Comparison of ENCODE assay signal across 8 cellular contexts in genomic region chr9:128218518-128219389, GRCh38. TPM values are rescaled to one million over a fixed set of nuclear protein-coding genes. Genes with fewer than 3 reads are reported as not detected.
DNase-seq lines count a peak whose midpoint lies in the region; ATAC-seq and TF ChIP-seq lines count a peak whose summit lies in the region.

No MANE protein-coding gene starts in this region.

- peak; percentile 76 for ATAC-seq in GM18520 (IDR thresholded peaks at IDR 0.05; ENCODE audit: unreplicated experiment)
- peak; percentile 88 for ATAC-seq in HG03064 (IDR thresholded peaks at IDR 0.05; ENCODE audit: low read depth, unreplicated experiment)
- ATAC-seq in activated T-cell treated with anti-CD3 and anti-CD28 coated beads, Interleukin-2, amount 50 U/mL, for 4 hours: peak; percentile 97 to 98
- no peak for ATAC-seq in GM18858 (IDR thresholded peaks at IDR 0.05; ENCODE audit: unreplicated experiment)

- H3K9ac ChIP-seq in muscle layer of colon (ENCODE audit: low read length): no peak overlapping the region

- TF ChIP-seq EP300 in esophagus muscularis mucosa (IDR thresholded peaks at IDR 0.05): no peak

- TF ChIP-seq CTCF in esophagus muscularis mucosa (IDR thresholded peaks at IDR 0.05): no peak

- DNase-seq in NOMO-1 treated with dmso at 0.1 percent for 144 hours (lab: John Stamatoyannopoulos, UW; ENCODE audit: unreplicated experiment) (peak; percentile 98), esophagus muscularis mucosa (ENCODE audit: extremely low spot score) (peak; percentile 99)
- DNase-seq in activated T-cell treated with anti-CD3 and anti-CD28 coated beads, Interleukin-2, amount 50 U/mL, for 4 hours: peak; percentile 84
- DNase-seq in stimulated activated CD8-positive, alpha-beta memory T cell treated with anti-CD3 and anti-CD28 coated beads, Interleukin-7, amount 100 ng/mL, for 1 hour (ENCODE audit: low read depth in 2 of 2): peak; percentile 66 to 83

- H3K27me3 Mint-ChIP-seq in activated T-cell treated with anti-CD3 and anti-CD28 coated beads, Interleukin-2, amount 50 U/mL, for 4 hours (ENCODE audit: low read depth): no peaks in the 10 kb centered on the region

- peak overlapping the region; percentile 79 for H3K4me3 Mint-ChIP-seq in activated T-cell treated with anti-CD3 and anti-CD28 coated beads, Interleukin-2, amount 50 U/mL, for 4 hours

- H3K27me3 ChIP-seq in esophagus muscularis mucosa (no peaks in the 10 kb centered on the region), muscle layer of colon (ENCODE audit: control insufficient read depth in 1 of 2, insufficient read depth in 2 of 2, low read length in 2 of 2) (no peaks in the 10 kb centered on the region)

- WGBS in esophagus muscularis mucosa: 26% methylated on average over 42 of the region's 47 CpGs

- peaks cover 12% of the 10 kb centered on the region for H3K4me1 Mint-ChIP-seq in activated T-cell treated with anti-CD3 and anti-CD28 coated beads, Interleukin-2, amount 50 U/mL, for 4 hours (ENCODE audit: low read depth)

- H3K9me3 ChIP-seq in esophagus muscularis mucosa: no peaks in the 10 kb centered on the region
- H3K9me3 ChIP-seq in muscle layer of colon (ENCODE audit: low read length): no peaks in the 10 kb centered on the region

- H3K36me3 Mint-ChIP-seq in activated T-cell treated with anti-CD3 and anti-CD28 coated beads, Interleukin-2, amount 50 U/mL, for 4 hours (ENCODE audit: insufficient read depth): no peaks in the 10 kb centered on the region

- H3K27ac ChIP-seq in esophagus muscularis mucosa (replicated peaks in 1 of 4): peak overlapping the region; percentile 49 to 75 (median 62)
- peak overlapping the region; percentile 45 for H3K27ac ChIP-seq in muscle layer of colon (ENCODE audit: low read depth, low read length)

- H3K9me3 Mint-ChIP-seq in activated T-cell treated with anti-CD3 and anti-CD28 coated beads, Interleukin-2, amount 50 U/mL, for 4 hours: no peaks in the 10 kb centered on the region

- TF ChIP-seq POLR2A in esophagus muscularis mucosa (IDR thresholded peaks at IDR 0.05; ENCODE audit: low read depth): no peak

- peaks cover 0 to 21% (median 0%) of the 10 kb centered on the region in 4 donors for H3K36me3 ChIP-seq in esophagus muscularis mucosa
- H3K36me3 ChIP-seq in muscle layer of colon (ENCODE audit: insufficient read depth, low read length): no peaks in the 10 kb centered on the region

- peaks cover 16 to 43% (median 32%) of the 10 kb centered on the region in 4 donors for H3K4me1 ChIP-seq in esophagus muscularis mucosa
- peaks cover 18% of the 10 kb centered on the region for H3K4me1 ChIP-seq in muscle layer of colon (ENCODE audit: insufficient read depth, low read length)

- H3K4me3 ChIP-seq in esophagus muscularis mucosa (peak overlapping the region; percentile 47 to 61 (median 52)), muscle layer of colon (ENCODE audit: low read depth in 1 of 2, low read length in 2 of 2) (peak overlapping the region; percentile 31 to 56)

- intact Hi-C loops in esophagus muscularis mucosa (cut with DNase I): no loop called here

RNA-seq across cellular contexts. Expression of gene DNM1, which starts 15.6 kb away (rescaled TPM):
- total RNA-seq in activated T-cell treated with anti-CD3 and anti-CD28 coated beads, Interleukin-2, amount 50 U/mL, for 4 hours: under 1 TPM; 0.32 to 0.43 (median 0.40) TPM
- total RNA-seq in esophagus muscularis mucosa: 10 to 100 TPM; 10.9 to 27.0 (median 16.8) TPM

RNA-seq across cellular contexts. Expression of gene CIZ1, which starts 27.4 kb away (rescaled TPM):
- 100 to 1,000 TPM; 117 to 128 (median 124) TPM for total RNA-seq in activated T-cell treated with anti-CD3 and anti-CD28 coated beads, Interleukin-2, amount 50 U/mL, for 4 hours
- 100 to 1,000 TPM in 1 of 4 donors, 10 to 100 TPM in 3; 57.5 to 110 (median 73.2) TPM for total RNA-seq in esophagus muscularis mucosa

RNA-seq across cellular contexts. Expression of gene GOLGA2, which starts 57.1 kb away (rescaled TPM):
- 10 to 100 TPM; 39.4 to 48.2 (median 46.5) TPM for total RNA-seq in activated T-cell treated with anti-CD3 and anti-CD28 coated beads, Interleukin-2, amount 50 U/mL, for 4 hours
- total RNA-seq in esophagus muscularis mucosa: 100 to 1,000 TPM in 2 of 4 donors, 10 to 100 TPM in 2; 71.1 to 108 (median 101) TPM

RNA-seq across cellular contexts. Expression of gene SWI5, which starts 57.3 kb away (rescaled TPM):
- total RNA-seq in activated T-cell treated with anti-CD3 and anti-CD28 coated beads, Interleukin-2, amount 50 U/mL, for 4 hours: 10 to 100 TPM; 18.6 to 19.5 (median 19.1) TPM
- 10 to 100 TPM; 16.2 to 26.6 (median 21.0) TPM for total RNA-seq in esophagus muscularis mucosa

RNA-seq across cellular contexts. Expression of gene BBLN, which starts 58.7 kb away (rescaled TPM):
- 10 to 100 TPM; 71.0 to 72.7 (median 71.6) TPM for total RNA-seq in activated T-cell treated with anti-CD3 and anti-CD28 coated beads, Interleukin-2, amount 50 U/mL, for 4 hours
- 100 to 1,000 TPM; 132 to 213 (median 148) TPM for total RNA-seq in esophagus muscularis mucosa

Comparison
In these comparisons a context has a peak if more than half of its experiments do, and no peak if none do; other contexts are left out.
1. RNA of gene DNM1, which starts 15.6 kb away (total RNA-seq): 10.9 to 27.0 TPM in esophagus muscularis mucosa; 0.32 to 0.43 TPM in activated T-cell treated with anti-CD3 and anti-CD28 coated beads, Interleukin-2, amount 50 U/mL, for 4 hours; every median in the first group is over 4 times any median in the second.
2. Peak in every context shown above with its lines, with median percentiles within 50 percentile points of each other: DNase-seq.